In genomic region chr1:15847893-15848142, GRCh38 we compare ENCODE assay signal across 8 cellular contexts. TPM values are rescaled to one million over a fixed set of nuclear protein-coding genes. Genes with fewer than 3 reads are reported as not detected.
DNase-seq lines count a peak whose midpoint lies in the region; ATAC-seq and TF ChIP-seq lines count a peak whose summit lies in the region.

No MANE protein-coding gene starts in this region.

- H3K36me3 ChIP-seq in BE2C (no peaks in the 10 kb centered on the region), KMS-11 (ENCODE audit: insufficient read depth) (no peaks in the 10 kb centered on the region), colonic mucosa (no peaks in the 10 kb centered on the region)

- intact Hi-C loops in colonic mucosa (cut with DNase I) = loop anchor here (5.0 kb wide), 1 partner anchor 39 kb away; no protein-coding TSS in a partner anchor

- H3K9ac ChIP-seq in KMS-11 (peak overlapping the region; percentile 80), colonic mucosa (ENCODE audit: low read depth in 2 of 2, low read length in 2 of 2) (peak overlapping the region; percentile 78 to 99)

- H3K4me3 Mint-ChIP-seq in natural killer cell treated with Interleukin-12 subunit alpha and Interleukin-12 subunit beta and Interleukin-15 and Interleukin-18, amount 100 ng/mL, for 72 hours = peak overlapping the region; percentile 88

- H3K36me3 Mint-ChIP-seq in natural killer cell treated with Interleukin-12 subunit alpha and Interleukin-12 subunit beta and Interleukin-15 and Interleukin-18, amount 100 ng/mL, for 72 hours = peaks cover 5% of the 10 kb centered on the region

- H3K27me3 Mint-ChIP-seq in natural killer cell treated with Interleukin-12 subunit alpha and Interleukin-12 subunit beta and Interleukin-15 and Interleukin-18, amount 100 ng/mL, for 72 hours = no peaks in the 10 kb centered on the region

- H3K9me3 ChIP-seq in BE2C (no peaks in the 10 kb centered on the region), colonic mucosa (no peaks in the 10 kb centered on the region)

- H3K4me1 ChIP-seq in BE2C (no peaks in the 10 kb centered on the region), KMS-11 (ENCODE audit: low read depth, poor library complexity, severe bottlenecking) (peaks cover 52% of the 10 kb centered on the region), colonic mucosa (peaks cover 8% of the 10 kb centered on the region)

- H3K4me1 Mint-ChIP-seq in natural killer cell treated with Interleukin-12 subunit alpha and Interleukin-12 subunit beta and Interleukin-15 and Interleukin-18, amount 100 ng/mL, for 72 hours (ENCODE audit: low read depth in 2 of 2) = peaks cover 26 to 39% of the 10 kb centered on the region in 2 donors

- peak overlapping the region; percentile 92 for H3K4me3 ChIP-seq in BE2C (ENCODE audit: low read depth, low read length)
- no peak overlapping the region for H3K4me3 ChIP-seq in KMS-11 (IDR thresholded peaks at IDR 0.05; ENCODE audit: insufficient read depth, low read depth, low read length)
- peak overlapping the region; percentile 85 for H3K4me3 ChIP-seq in colonic mucosa

- DNase-seq in BE2C (no peak), colonic mucosa (no peak), islet precursor cell (no peak), EL (no peak)
- DNase-seq in natural killer cell treated with Interleukin-12 subunit alpha and Interleukin-12 subunit beta and Interleukin-15 and Interleukin-18, amount 100 ng/mL, for 72 hours (ENCODE audit: low spot score) = no peak
- no peak for DNase-seq in central memory CD4-positive, alpha-beta T cell

- no peaks in the 10 kb centered on the region for H3K27me3 ChIP-seq in BE2C
- H3K27me3 ChIP-seq in KMS-11 (ENCODE audit: insufficient read depth, low read depth) = no peaks in the 10 kb centered on the region
- H3K27me3 ChIP-seq in colonic mucosa = no peaks in the 10 kb centered on the region

- ATAC-seq in natural killer cell treated with Interleukin-12 subunit alpha and Interleukin-12 subunit beta and Interleukin-15 and Interleukin-18, amount 100 ng/mL, for 72 hours = no peak
- ATAC-seq in GM18870 (IDR thresholded peaks at IDR 0.05; ENCODE audit: unreplicated experiment) = no peak

- H3K9me3 Mint-ChIP-seq in natural killer cell treated with Interleukin-12 subunit alpha and Interleukin-12 subunit beta and Interleukin-15 and Interleukin-18, amount 100 ng/mL, for 72 hours = no peaks in the 10 kb centered on the region

- H3K27ac ChIP-seq in KMS-11 (peak overlapping the region; percentile 88), colonic mucosa (peak overlapping the region; percentile 97)

- H3K79me2 ChIP-seq in KMS-11 (ENCODE audit: insufficient read depth, low read depth) = peaks cover 55% of the 10 kb centered on the region

- no peak for TF ChIP-seq CTCF in BE2C (IDR thresholded peaks at IDR 0.05; ENCODE audit: low read depth, low read length)
- TF ChIP-seq CTCF in KMS-11 (conservative IDR thresholded peaks at IDR 0.05; ENCODE audit: low read depth, low read length) = no peak
- TF ChIP-seq CTCF in colonic mucosa (IDR thresholded peaks at IDR 0.05) = no peak

- 0 out of 2 replicates have a peak overlapping the region, but pooled peaks have one; percentile 16 for H2AFZ ChIP-seq in KMS-11 (ENCODE audit: low read depth)

- peaks cover 2% of the 10 kb centered on the region; the same call in 1 of the 2 replicates for H4K20me1 ChIP-seq in KMS-11 (ENCODE audit: insufficient read depth)

- H3K27ac Mint-ChIP-seq in natural killer cell treated with Interleukin-12 subunit alpha and Interleukin-12 subunit beta and Interleukin-15 and Interleukin-18, amount 100 ng/mL, for 72 hours = peak overlapping the region; percentile 87 to 93

- no peak overlapping the region; the same call in 1 of the 2 replicates for H3K4me2 ChIP-seq in KMS-11

RNA-seq across cellular contexts. Expression of gene SPEN, which starts 0.3 kb away (rescaled TPM):
- 144 TPM for polyA plus RNA-seq in BE2C (2012; ENCODE audit: insufficient read depth, insufficient read length, low read depth)
- 10 to 100 TPM; 40.9 to 42.5 TPM for total RNA-seq in colonic mucosa
- 10 to 100 TPM; 58.6 to 92.4 TPM for total RNA-seq in natural killer cell treated with Interleukin-12 subunit alpha and Interleukin-12 subunit beta and Interleukin-15 and Interleukin-18, amount 100 ng/mL, for 72 hours

RNA-seq across cellular contexts. Expression of gene UQCRHL, which starts 40.4 kb away (rescaled TPM):
- 1.5 TPM for polyA plus RNA-seq in BE2C (2012; ENCODE audit: insufficient read depth, insufficient read length, low read depth)
- 1 to 10 TPM; 2.4 to 3.2 TPM for total RNA-seq in colonic mucosa
- 1 to 10 TPM; 1.2 to 2.0 TPM for total RNA-seq in natural killer cell treated with Interleukin-12 subunit alpha and Interleukin-12 subunit beta and Interleukin-15 and Interleukin-18, amount 100 ng/mL, for 72 hours
